ENCODE assay signal across 8 cellular contexts in the genomic region with DNA sequence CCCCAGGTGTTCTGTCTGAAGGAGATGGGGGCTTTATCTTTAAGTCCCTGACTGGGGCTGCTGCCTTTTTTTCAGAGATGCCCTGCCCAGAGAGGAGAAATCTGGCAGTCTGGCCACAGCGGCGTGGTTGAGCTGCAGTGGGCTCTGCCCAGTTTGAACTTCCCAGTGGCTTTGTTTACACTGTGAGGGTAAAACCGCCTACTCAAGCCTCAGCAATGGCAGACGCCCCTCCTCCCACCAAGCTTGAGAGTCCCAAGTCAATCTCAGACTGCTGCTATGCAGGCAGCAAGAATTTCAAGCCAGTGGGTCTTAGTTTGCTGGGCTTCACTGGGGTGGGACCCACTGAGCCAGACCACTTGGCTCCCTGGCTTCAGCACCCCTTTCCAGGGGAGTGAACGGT.
DNase-seq lines count a peak whose midpoint lies in the region; ATAC-seq and TF ChIP-seq lines count a peak whose summit lies in the region.
"Not testable (repeated sequence)": the region's sequence is repeated elsewhere in the genome, so short reads cannot be mapped to it uniquely, and the experiment has no call there.

No MANE protein-coding gene starts in this region.

- H3K9ac ChIP-seq in endodermal cell (ENCODE audit: extremely low read depth, low read length, poor library complexity, severe bottlenecking); mesendoderm (ENCODE audit: low read length): not testable (repeated sequence)

- not testable (repeated sequence) for H3K56ac ChIP-seq in mesendoderm (ENCODE audit: low read length)

- TF ChIP-seq POLR2A in thyroid gland (IDR thresholded peaks at IDR 0.05) = not testable (repeated sequence)

- not testable (repeated sequence) for H3K27ac ChIP-seq in endodermal cell (ENCODE audit: low read depth, low read length); mesendoderm (ENCODE audit: low read depth, low read length); thyroid gland

- not testable (repeated sequence) for H2BK5ac ChIP-seq in mesendoderm (ENCODE audit: low read length)

- H2BK15ac ChIP-seq in mesendoderm (replicated peaks; ENCODE audit: low read depth) = not testable (repeated sequence)

- H3K9me3 ChIP-seq in endodermal cell (ENCODE audit: control insufficient read depth, low read length); neuron (ENCODE audit: low read length); thyroid gland: not testable (repeated sequence)

- H2AFZ ChIP-seq in neuron (ENCODE audit: low read depth, low read length) = peak overlapping the region; percentile 46

- H3K4me1 ChIP-seq in endodermal cell (ENCODE audit: control insufficient read depth, insufficient read depth, low read length); mesendoderm (ENCODE audit: control insufficient read depth, low read depth, low read length); neuron (ENCODE audit: insufficient read depth, low read length); thyroid gland: not testable (repeated sequence)

- H3K23ac ChIP-seq in mesendoderm (ENCODE audit: low read length) = not testable (repeated sequence)

- CTCF ChIA-PET in WTC11 (lab: Charles Lee) = interaction anchor here (0.6 to 1.3 kb wide), 3 partner anchors 24 to 987 kb away, joined by 3 to 6 read pairs (median 4); a partner anchor contains a TSS

- not testable (repeated sequence) for H3K18ac ChIP-seq in mesendoderm (ENCODE audit: low read length)

- POLR2A ChIA-PET in WTC11 (lab: Charles Lee) = not testable (repeated sequence)

- not testable (repeated sequence) for H3K4me2 ChIP-seq in mesendoderm (ENCODE audit: low read length)

- not testable (repeated sequence) for H3K4me3 Mint-ChIP-seq in WTC11, endodermal cell

- H3K27ac Mint-ChIP-seq in WTC11, endodermal cell: not testable (repeated sequence)

- H3K4me1 Mint-ChIP-seq in WTC11, endodermal cell: not testable (repeated sequence)

- not testable (repeated sequence) for H3K4ac ChIP-seq in mesendoderm (ENCODE audit: low read depth, low read length)

- not testable (repeated sequence) for H3K27me3 Mint-ChIP-seq in WTC11 (ENCODE audit: low read depth); endodermal cell (ENCODE audit: insufficient read depth)

- 28 to 52% methylated on average over 4 to 5 of the region's 5 CpGs for WGBS in endodermal cell (ENCODE audit: insufficient coverage in 1 of 2, insufficient read length in 1 of 2), 2 experiments
- no CpG with 5 or more reads among the region's 5 CpGs for WGBS in mesendoderm (ENCODE audit: extremely low coverage, insufficient coverage, low lambda C conversion rate)
- WGBS in thyroid gland, 2 donors = 15 to 38% methylated on average over 3 to 5 of the region's 5 CpGs

- H4K8ac ChIP-seq in mesendoderm (ENCODE audit: low read depth, low read length) = not testable (repeated sequence)

- H3K79me2 ChIP-seq in mesendoderm (ENCODE audit: control insufficient read depth, insufficient read depth, low read length) = not testable (repeated sequence)

- not testable (repeated sequence) for H2AK5ac ChIP-seq in mesendoderm (ENCODE audit: low read length)

- not testable (repeated sequence) for H2BK120ac ChIP-seq in mesendoderm (ENCODE audit: low read depth, low read length)

- H3K79me1 ChIP-seq in mesendoderm (ENCODE audit: low read length) = not testable (repeated sequence)

- DNase-seq in H4 (ENCODE audit: low spot score) = peak; percentile 4
- DNase-seq in NCI-H69 (lab: John Stamatoyannopoulos, UW) = peak; percentile 43
- DNase-seq in WTC11 (ENCODE audit: low spot score) = not testable (repeated sequence)
- peak; percentile 53 for DNase-seq in endodermal cell
- DNase-seq in islet precursor cell = peak; percentile 63
- peak; percentile 37 for DNase-seq in mesendoderm
- peak; percentile 59 to 69 for DNase-seq in thyroid gland

- H3K4me3 ChIP-seq in endodermal cell (ENCODE audit: low read length); mesendoderm (ENCODE audit: low read length); neuron (ENCODE audit: low read length); thyroid gland (replicated peaks in 1 of 3): not testable (repeated sequence)

- peak; percentile 39 for ATAC-seq in WTC11

- H3K27me3 ChIP-seq in endodermal cell (ENCODE audit: control insufficient read depth, insufficient read depth, low read length, poor library complexity, severe bottlenecking); mesendoderm (ENCODE audit: insufficient read depth, low read length, poor library complexity); neuron (ENCODE audit: insufficient read depth, low read length); thyroid gland: not testable (repeated sequence)

- H3K36me3 ChIP-seq in endodermal cell (ENCODE audit: control insufficient read depth, insufficient read depth, low read length); mesendoderm (ENCODE audit: control insufficient read depth, insufficient read depth, low read length); neuron (ENCODE audit: insufficient read depth, low read length); thyroid gland: not testable (repeated sequence)

- intact Hi-C loops in thyroid gland (cut with DNase I) = not testable (repeated sequence)

- not testable (repeated sequence) for H3K36me3 Mint-ChIP-seq in WTC11; endodermal cell (ENCODE audit: low read depth)

- not testable (repeated sequence) for H4K5ac ChIP-seq in mesendoderm (ENCODE audit: low read length)

- TF ChIP-seq CTCF in WTC11 (IDR thresholded peaks at IDR 0.05); endodermal cell (conservative IDR thresholded peaks at IDR 0.05); thyroid gland (IDR thresholded peaks at IDR 0.05): not testable (repeated sequence)

- H3K9me3 Mint-ChIP-seq in WTC11 (peaks cover 11% of the 10 kb centered on the region), endodermal cell (peaks cover 11% of the 10 kb centered on the region)
